Comparison of ENCODE assay signal across 8 cellular contexts in the genomic region with DNA sequence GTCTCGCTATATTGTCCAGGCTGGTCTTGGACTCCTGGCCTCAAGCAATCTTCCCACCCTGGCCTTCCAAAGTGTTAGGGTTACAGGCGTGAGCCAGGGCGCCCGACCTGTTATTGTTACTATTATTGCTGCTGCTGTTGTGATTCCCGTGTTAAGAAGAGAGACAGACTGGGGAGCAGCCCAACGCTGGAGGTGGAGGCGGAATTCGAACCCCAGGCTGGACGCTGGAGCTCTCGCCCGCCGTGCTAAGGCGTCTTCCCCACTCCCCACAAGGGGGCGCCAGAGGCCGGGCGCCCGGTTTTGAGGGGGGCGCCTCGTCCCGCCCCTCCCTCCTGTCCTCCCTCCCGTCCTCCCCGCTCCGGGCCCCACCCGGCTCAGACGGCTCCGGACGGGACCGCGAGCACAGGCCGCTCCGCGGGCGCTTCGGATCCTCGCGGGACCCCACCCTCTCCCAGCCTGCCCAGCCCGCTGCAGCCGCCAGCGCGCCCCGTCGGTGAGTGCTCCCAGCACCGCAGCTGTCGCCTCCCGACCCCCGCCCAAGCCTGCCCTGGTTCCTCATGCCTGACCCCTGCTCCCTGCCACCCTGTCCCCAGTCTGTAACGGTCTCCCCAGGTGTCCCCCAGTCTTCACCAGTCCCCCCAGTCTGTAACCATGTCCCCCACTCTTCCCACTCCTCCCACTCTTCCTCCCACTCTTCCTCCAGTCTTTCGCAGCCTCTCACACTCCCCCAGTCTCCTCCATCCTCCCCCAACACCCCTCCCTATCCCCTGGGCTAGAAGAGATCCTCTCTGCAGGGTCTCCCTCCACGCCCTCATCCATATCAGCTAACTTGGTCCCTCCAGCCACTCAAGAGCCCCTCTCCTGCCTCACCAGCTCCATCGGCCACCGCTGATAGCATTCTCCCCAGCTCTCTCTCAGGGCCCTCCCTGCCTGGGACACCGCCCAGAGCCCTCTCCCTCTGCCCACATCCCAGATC. TPM values are rescaled to one million over a fixed set of nuclear protein-coding genes. Genes with fewer than 3 reads are reported as not detected.
DNase-seq lines count a peak whose midpoint lies in the region; ATAC-seq and TF ChIP-seq lines count a peak whose summit lies in the region.

A gene with protein sequence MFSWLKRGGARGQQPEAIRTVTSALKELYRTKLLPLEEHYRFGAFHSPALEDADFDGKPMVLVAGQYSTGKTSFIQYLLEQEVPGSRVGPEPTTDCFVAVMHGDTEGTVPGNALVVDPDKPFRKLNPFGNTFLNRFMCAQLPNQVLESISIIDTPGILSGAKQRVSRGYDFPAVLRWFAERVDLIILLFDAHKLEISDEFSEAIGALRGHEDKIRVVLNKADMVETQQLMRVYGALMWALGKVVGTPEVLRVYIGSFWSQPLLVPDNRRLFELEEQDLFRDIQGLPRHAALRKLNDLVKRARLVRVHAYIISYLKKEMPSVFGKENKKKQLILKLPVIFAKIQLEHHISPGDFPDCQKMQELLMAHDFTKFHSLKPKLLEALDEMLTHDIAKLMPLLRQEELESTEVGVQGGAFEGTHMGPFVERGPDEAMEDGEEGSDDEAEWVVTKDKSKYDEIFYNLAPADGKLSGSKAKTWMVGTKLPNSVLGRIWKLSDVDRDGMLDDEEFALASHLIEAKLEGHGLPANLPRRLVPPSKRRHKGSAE (plus strand): TSS at position 377 of the 976 bp plus-strand sequence. CDS start 3,191 bp downstream, outside the sequence.

- no peaks in the 10 kb centered on the region for H3K9me3 ChIP-seq in OCI-LY1 (ENCODE audit: low read length)
- no peaks in the 10 kb centered on the region for H3K9me3 ChIP-seq in osteoblast (ENCODE audit: low read depth, low read length)

- DNase-seq in activated naive CD4-positive, alpha-beta T cell treated with anti-CD3 and anti-CD28 coated beads for 36 hours = peak; percentile 47
- peak; percentile 84 for DNase-seq in glomerular visceral epithelial cell (ENCODE audit: extremely low spot score)
- peak; percentile 97 for DNase-seq in osteoblast (ENCODE audit: insufficient read length, low spot score, missing footprints)
- DNase-seq in ureter (ENCODE audit: low spot score) = peak; percentile 79

- H3K27me3 ChIP-seq in OCI-LY1 (ENCODE audit: insufficient read depth, low read length) (peaks cover 11% of the 10 kb centered on the region; the same call in 1 of the 2 replicates), osteoblast (ENCODE audit: insufficient read depth, low read length) (no peaks in the 10 kb centered on the region)

- no peak within 1 kb of the TSS for H3K4me3 ChIP-seq in OCI-LY1 (ENCODE audit: low read depth, low read length, poor library complexity, severe bottlenecking)
- peak within 1 kb of the TSS; percentile 97 for H3K4me3 ChIP-seq in osteoblast (ENCODE audit: insufficient read depth, low read length)

- TF ChIP-seq CTCF in GM12872 (IDR thresholded peaks at IDR 0.05; ENCODE audit: insufficient read depth, low read depth, low read length) (peak; percentile 76), OCI-LY1 (IDR thresholded peaks at IDR 0.05; ENCODE audit: low read length) (peak; percentile 49), osteoblast (IDR thresholded peaks at IDR 0.05; ENCODE audit: extremely low read depth, low read depth, low read length) (peak; percentile 75)

- no peaks in the 10 kb centered on the region for H3K9me2 ChIP-seq in OCI-LY1 (ENCODE audit: low read depth, low read length)

- H3K27ac ChIP-seq in OCI-LY1 (ENCODE audit: low read depth, low read length, poor library complexity, severe bottlenecking) (no peak within 1 kb of the TSS), osteoblast (ENCODE audit: low read depth, low read length) (peak within 1 kb of the TSS; percentile 78)

- no peak for ATAC-seq in GM21381 (IDR thresholded peaks at IDR 0.05; ENCODE audit: unreplicated experiment)
- ATAC-seq in GM18511 (IDR thresholded peaks at IDR 0.05; ENCODE audit: unreplicated experiment) = no peak

- H3K36me3 ChIP-seq in OCI-LY1 (ENCODE audit: insufficient read depth, low read length) (no peaks in the 10 kb centered on the region; the same call in 1 of the 2 replicates), osteoblast (ENCODE audit: insufficient read depth, low read length) (peaks cover 22% of the 10 kb centered on the region)

- no peak within 1 kb of the TSS for H3K9ac ChIP-seq in OCI-LY1 (ENCODE audit: low read length)

- H3K4me2 ChIP-seq in OCI-LY1 (ENCODE audit: low read length) (no peak within 1 kb of the TSS), osteoblast (ENCODE audit: insufficient read depth, low read length) (peak within 1 kb of the TSS; percentile 81)

- H2AFZ ChIP-seq in OCI-LY1 (ENCODE audit: low read length) = no peak within 1 kb of the TSS
- peak within 1 kb of the TSS; percentile 77 for H2AFZ ChIP-seq in osteoblast (ENCODE audit: low read length)

- H3K79me2 ChIP-seq in OCI-LY1 (ENCODE audit: insufficient read depth, low read length) (no peaks in the 10 kb centered on the region), osteoblast (ENCODE audit: insufficient read depth, low read length) (peaks cover 49% of the 10 kb centered on the region)

- H3K27ac Mint-ChIP-seq in activated naive CD4-positive, alpha-beta T cell treated with anti-CD3 and anti-CD28 coated beads for 36 hours = no peak within 1 kb of the TSS

- CTCF ChIA-PET in activated naive CD4-positive, alpha-beta T cell treated with anti-CD3 and anti-CD28 coated beads for 36 hours (lab: Charles Lee) = interaction anchor here (0.5 to 7.6 kb wide), 27 partner anchors 10 to 1615 kb away, joined by 3 to 103 read pairs (median 5); a partner anchor contains a TSS

- H3K4me1 ChIP-seq in OCI-LY1 (ENCODE audit: insufficient read depth, low read length, severe bottlenecking) (no peaks in the 10 kb centered on the region), osteoblast (ENCODE audit: insufficient read depth, low read length) (peaks cover 11% of the 10 kb centered on the region)

- intact Hi-C loops in activated naive CD4-positive, alpha-beta T cell treated with anti-CD3 and anti-CD28 coated beads for 36 hours (cut with micrococcal nuclease) = loop anchor here (1.0 kb wide), 2 partner anchors 30 to 75 kb away; no protein-coding TSS in a partner anchor

- peaks cover 7% of the 10 kb centered on the region for H3K4me1 Mint-ChIP-seq in activated naive CD4-positive, alpha-beta T cell treated with anti-CD3 and anti-CD28 coated beads for 36 hours (ENCODE audit: low read depth)

- H3K36me3 Mint-ChIP-seq in activated naive CD4-positive, alpha-beta T cell treated with anti-CD3 and anti-CD28 coated beads for 36 hours (ENCODE audit: low read depth) = no peaks in the 10 kb centered on the region

- H3F3A ChIP-seq in OCI-LY1 (ENCODE audit: insufficient read depth, low read length) = no peaks in the 10 kb centered on the region

- H3K4me3 Mint-ChIP-seq in activated naive CD4-positive, alpha-beta T cell treated with anti-CD3 and anti-CD28 coated beads for 36 hours = peak within 1 kb of the TSS; percentile 31

- H3K27me3 Mint-ChIP-seq in activated naive CD4-positive, alpha-beta T cell treated with anti-CD3 and anti-CD28 coated beads for 36 hours (ENCODE audit: low read depth) = peaks cover 35% of the 10 kb centered on the region

- H4K20me1 ChIP-seq in OCI-LY1 (ENCODE audit: insufficient read depth, low read length) (no peaks in the 10 kb centered on the region), osteoblast (ENCODE audit: insufficient read depth, low read length) (peaks cover 19% of the 10 kb centered on the region)

- no peaks in the 10 kb centered on the region for H3K9me3 Mint-ChIP-seq in activated naive CD4-positive, alpha-beta T cell treated with anti-CD3 and anti-CD28 coated beads for 36 hours

RNA-seq across cellular contexts. Expression of the gene that starts here (rescaled TPM):
- total RNA-seq in activated naive CD4-positive, alpha-beta T cell treated with anti-CD3 and anti-CD28 coated beads for 36 hours = under 1 TPM; 0.27 to 0.41 TPM
- 136 and 144 TPM in 2 replicates for total RNA-seq in osteoblast
- total RNA-seq in ureter = 126 TPM

Comparison
In these comparisons a context has a peak if more than half of its experiments do, and no peak if none do; other contexts are left out.
1. RNA of the gene that starts here (total RNA-seq): 136 to 144 TPM in osteoblast and 126 TPM in ureter (single experiment); 0.27 to 0.41 TPM in activated naive CD4-positive, alpha-beta T cell treated with anti-CD3 and anti-CD28 coated beads for 36 hours; every median in the first group is over 10 times any median in the second.
2. Peak in DNase-seq in activated naive CD4-positive, alpha-beta T cell treated with anti-CD3 and anti-CD28 coated beads for 36 hours; RNA of the gene not detected or under 1 TPM.
3. DNase-seq: peak in every context shown above with its lines; median percentile 97 in osteoblast; 84 in glomerular visceral epithelial cell; 79 in ureter; 47 in activated naive CD4-positive, alpha-beta T cell treated with anti-CD3 and anti-CD28 coated beads for 36 hours.
4. Peak in every context shown above with its lines, with median percentiles within 50 percentile points of each other: CTCF ChIP-seq.